ENCODE assay signal across 11 cellular contexts in genomic region chr9:69945671-69946141, GRCh38.
DNase-seq lines count a peak whose midpoint lies in the region; ATAC-seq and TF ChIP-seq lines count a peak whose summit lies in the region.
"Had no signal": no experiment of that assay in that cellular context is flagged by ENCODE, and none has a peak within 500 bp of the region (broad histone marks: within the 10 kb centered on the region; RNA-seq: fewer than 3 reads in every experiment).

No MANE protein-coding gene starts in this region.

- no peak for ATAC-seq in body of pancreas
- ATAC-seq in left lung = peak; percentile 73
- no peak for ATAC-seq in thoracic aorta (ENCODE audit: insufficient number of reproducible peaks, low FRiP score, low read depth)

- no peaks in the 10 kb centered on the region for H3K27me3 Mint-ChIP-seq in endodermal cell (ENCODE audit: insufficient read depth)

- TF ChIP-seq POLR2A in body of pancreas (IDR thresholded peaks at IDR 0.05) = no peak

- H3K27ac ChIP-seq in body of pancreas (no peak overlapping the region), left lung (peak overlapping the region; percentile 47 to 58), thoracic aorta (no peak overlapping the region), endodermal cell (ENCODE audit: low read depth, low read length) (no peak overlapping the region)
- H3K27ac ChIP-seq: KMS-11, RWPE1 had no signal

- no peaks in the 10 kb centered on the region for H3K9me3 Mint-ChIP-seq in endodermal cell

- DNase-seq in DMS153 (lab: John Stamatoyannopoulos, UW) (peak; percentile 7), DMS153 treated with DMSO at 0.1 percent for 48 hours (lab: John Stamatoyannopoulos, UW; ENCODE audit: unreplicated experiment) (no peak), body of pancreas (peak; percentile 13 to 64 (median 46)), left lung (peak in 1 of 2 donors; percentile 63), thoracic aorta (ENCODE audit: low spot score) (peak; percentile 2), endodermal cell (no peak)
- no peak for DNase-seq in stimulated activated CD4-positive, alpha-beta T cell treated with anti-CD3 and anti-CD28 coated beads, Interleukin-2, amount 100 ng/mL, for 48 hours
- no peak for DNase-seq in activated naive CD4-positive, alpha-beta T cell treated with anti-CD3 and anti-CD28 coated beads, Interleukin-2, amount 50 U/mL, for 16 hours
- DNase-seq: effector CD4-positive, alpha-beta T cell had no signal

- 3% methylated on average over 1 of the region's 1 CpG for WGBS in body of pancreas, 2 donors
- 100% methylated on average over 1 of the region's 1 CpG; no CpG with 5 or more reads in 1 of the 2 experiments for WGBS in endodermal cell (ENCODE audit: insufficient coverage in 1 of 2, insufficient read length in 1 of 2), 2 experiments

- H3K9me3 ChIP-seq in body of pancreas = no peaks in the 10 kb centered on the region
- H3K9me3 ChIP-seq in left lung = no peaks in the 10 kb centered on the region
- H3K9me3 ChIP-seq in thoracic aorta = no peaks in the 10 kb centered on the region
- H3K9me3 ChIP-seq in endodermal cell (ENCODE audit: control insufficient read depth, low read length) = no peaks in the 10 kb centered on the region

- no peak overlapping the region for H3K4me3 ChIP-seq in body of pancreas
- H3K4me3 ChIP-seq in left lung = no peak overlapping the region
- no peak overlapping the region for H3K4me3 ChIP-seq in thoracic aorta
- H3K4me3 ChIP-seq in endodermal cell (ENCODE audit: low read length) = no peak overlapping the region

- H3K36me3 ChIP-seq in body of pancreas (replicated peaks in 1 of 2; ENCODE audit: insufficient read depth in 1 of 2, low read depth in 2 of 2) = no peaks in the 10 kb centered on the region
- H3K36me3 ChIP-seq in left lung = no peaks in the 10 kb centered on the region
- H3K36me3 ChIP-seq in thoracic aorta = no peaks in the 10 kb centered on the region
- H3K36me3 ChIP-seq in endodermal cell (ENCODE audit: control insufficient read depth, insufficient read depth, low read length) = no peaks in the 10 kb centered on the region

- H3K36me3 Mint-ChIP-seq in endodermal cell (ENCODE audit: low read depth) = no peaks in the 10 kb centered on the region

- no peak overlapping the region for H3K27ac Mint-ChIP-seq in endodermal cell

- intact Hi-C loops in body of pancreas (cut with DNase I) (no loop called here), left lung (cut with DNase I) (no loop called here)

- no peak overlapping the region for H3K4me3 Mint-ChIP-seq in endodermal cell

- no peak overlapping the region for H3K9ac ChIP-seq in endodermal cell (ENCODE audit: extremely low read depth, low read length, poor library complexity, severe bottlenecking)
- H3K9ac ChIP-seq: KMS-11 had no signal

- H3K4me1 ChIP-seq in body of pancreas (no peaks in the 10 kb centered on the region), left lung (peaks cover 7 to 10% of the 10 kb centered on the region in 2 donors), thoracic aorta (ENCODE audit: control insufficient read depth in 1 of 2, low read depth in 2 of 2) (no peaks in the 10 kb centered on the region), endodermal cell (ENCODE audit: control insufficient read depth, insufficient read depth, low read length) (no peaks in the 10 kb centered on the region)

- TF ChIP-seq CTCF in body of pancreas (IDR thresholded peaks at IDR 0.05) (no peak), left lung (IDR thresholded peaks at IDR 0.05) (no peak), thoracic aorta (IDR thresholded peaks at IDR 0.05) (no peak), endodermal cell (conservative IDR thresholded peaks at IDR 0.05) (no peak)

- no peaks in the 10 kb centered on the region for H3K4me1 Mint-ChIP-seq in endodermal cell

- H3K27me3 ChIP-seq in body of pancreas (no peaks in the 10 kb centered on the region), left lung (no peaks in the 10 kb centered on the region), thoracic aorta (replicated peaks; ENCODE audit: insufficient read depth) (no peaks in the 10 kb centered on the region), endodermal cell (ENCODE audit: control insufficient read depth, insufficient read depth, low read length, poor library complexity, severe bottlenecking) (no peaks in the 10 kb centered on the region)

Comparison
In these comparisons a context has a peak if more than half of its experiments do, and no peak if none do; other contexts are left out.
1. DNase-seq: peak in DMS153 (single experiment), body of pancreas (4 of 4) and thoracic aorta (single experiment); none in DMS153 treated with DMSO at 0.1 percent for 48 hours (single experiment), stimulated activated CD4-positive, alpha-beta T cell treated with anti-CD3 and anti-CD28 coated beads, Interleukin-2, amount 100 ng/mL, for 48 hours (0 of 2), endodermal cell (single experiment) and activated naive CD4-positive, alpha-beta T cell treated with anti-CD3 and anti-CD28 coated beads, Interleukin-2, amount 50 U/mL, for 16 hours (single experiment).
2. H3K27ac ChIP-seq: peak in left lung (2 of 2); none in body of pancreas (0 of 4), thoracic aorta (0 of 2) and endodermal cell (single experiment).